ENCODE assay signal across 24 cellular contexts in genomic region chr12:111312708-111313107, GRCh38.
"Had no signal": no experiment of that assay in that cellular context is flagged by ENCODE, and none has a peak within 500 bp of the region (broad histone marks: within the 10 kb centered on the region; RNA-seq: fewer than 3 reads in every experiment).

No MANE protein-coding gene starts in this region.

- H3K36me3 ChIP-seq: Peyer's patch, SJSA1 had no signal

- H3K27me3 ChIP-seq: Peyer's patch, SJSA1 had no signal

- H3K9me3 ChIP-seq: Peyer's patch, SJSA1 had no signal

- ATAC-seq: activated CD4-positive, CD25-positive, alpha-beta regulatory T cell treated with anti-CD3 and anti-CD28 coated beads, Interleukin-2, amount 50 U/mL, for 24 hours; activated CD8-positive, alpha-beta T cell treated with anti-CD3 and anti-CD28 coated beads for 36 hours; activated T-cell treated with anti-CD3 and anti-CD28 coated beads, Interleukin-2, amount 50 U/mL, for 72 hours had no signal

- H3K4me3 ChIP-seq: Peyer's patch, SJSA1 had no signal

- DNase-seq: activated CD4-positive, alpha-beta T cell treated with anti-CD3 and anti-CD28 coated beads for 4 hours; activated CD8-positive, alpha-beta memory T cell treated with anti-CD3 and anti-CD28 coated beads, Interleukin-2, amount 50 U/mL, for 4 hours; activated CD8-positive, alpha-beta T cell treated with anti-CD3 and anti-CD28 coated beads for 36 hours; activated gamma-delta T cell treated with Interleukin-2 at 50 U/mL for 16 hours; activated naive CD4-positive, alpha-beta T cell treated with anti-CD3 and anti-CD28 coated beads, Interleukin-2, amount 10 ng/mL, durations not matched to agents 7 days and 5 days; activated naive CD8-positive, alpha-beta T cell treated with anti-CD3 and anti-CD28 coated beads for 36 hours; activated T-cell treated with anti-CD3 and anti-CD28 coated beads, Interleukin-2, amount 50 U/mL, for 72 hours; central memory CD4-positive, alpha-beta T cell; Karpas-422; NCI-H1105 treated with DMSO at 0.1 percent for 48 hours; NCI-H146; NCI-H187 treated with DMSO at 0.1 percent for 48 hours; NCI-H2107; NCI-H2171 treated with DMSO at 0.1 percent for 48 hours; NCI-H345; NCI-H510A; NCI-H526 treated with DMSO at 0.1 percent for 48 hours; NCI-H82; Peyer's patch; SHP77; SW 1271 had no signal

- H3K4me1 ChIP-seq: Peyer's patch, SJSA1 had no signal

- H3K27ac ChIP-seq: Peyer's patch, RWPE1, SJSA1 had no signal
